17 cellular contexts compared by ENCODE assay signal in the genomic region with DNA sequence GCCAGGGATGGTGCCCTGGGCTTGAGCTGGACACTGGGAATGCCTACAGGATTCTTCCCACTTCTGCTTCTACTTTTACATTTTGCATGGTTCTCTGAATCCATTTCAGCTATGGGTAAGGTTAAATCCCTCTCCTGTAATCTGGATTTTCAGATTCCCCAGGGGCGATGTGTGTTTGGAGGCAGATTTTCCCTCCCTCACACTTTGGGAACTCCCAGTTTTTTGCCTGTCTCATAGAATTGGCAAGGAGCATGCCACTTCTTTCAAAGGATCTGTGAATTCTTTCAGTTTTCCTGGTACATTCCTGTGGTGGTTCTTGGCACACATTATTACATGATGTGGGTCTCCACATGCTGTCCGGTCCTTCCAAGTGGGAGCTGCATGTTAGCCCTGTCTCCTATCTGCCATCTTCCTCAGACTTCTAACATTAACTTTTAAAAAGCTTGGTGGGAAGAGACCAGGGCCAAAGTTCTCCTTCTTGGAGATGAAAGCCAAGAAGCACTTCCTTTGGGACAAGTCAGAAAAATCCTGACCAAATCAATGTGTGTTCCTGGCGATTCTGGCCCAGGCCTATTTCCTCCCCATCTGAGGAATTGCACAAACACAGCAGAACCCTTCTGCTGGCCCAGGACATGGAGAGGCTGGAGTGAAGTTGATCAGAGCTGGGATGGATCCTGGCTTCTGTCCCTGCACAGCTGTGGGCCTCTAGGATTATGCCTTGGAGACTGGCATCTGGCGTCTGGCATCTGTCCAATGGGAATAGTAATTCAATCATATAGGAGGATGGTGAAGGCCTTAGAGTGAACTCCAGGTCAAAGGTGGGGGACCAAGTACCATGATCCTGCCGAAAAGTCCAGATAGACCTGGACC. TPM values are rescaled to one million over a fixed set of nuclear protein-coding genes. Genes with fewer than 3 reads are reported as not detected.
A peak's percentile ranks its signal among the peaks of the same experiment; 100 is the strongest.
DNase-seq lines count a peak whose midpoint lies in the region; ATAC-seq and TF ChIP-seq lines count a peak whose summit lies in the region.
"Had no signal": no experiment of that assay in that cellular context is flagged by ENCODE, and none has a peak within 500 bp of the region (broad histone marks: within the 10 kb centered on the region; RNA-seq: fewer than 3 reads in every experiment).

No MANE protein-coding gene starts in this region.

- H3K27ac ChIP-seq in thyroid gland: peak overlapping the region in 2 of 3 donors; percentile 4 to 31
- H3K27ac ChIP-seq: foreskin keratinocyte, SK-N-MC had no signal

- H3K4me1 Mint-ChIP-seq in stimulated activated naive B cell treated with anti-CD40 and anti-IgM and Interleukin-4, amounts not matched to agents 10 μg/mL and 1 μg/mL and 100 μg/mL, for 72 hours: peaks cover 3 to 5% of the 10 kb centered on the region in 2 donors

- intact Hi-C loops in thyroid gland (cut with DNase I): no loop called here

- H3K9me3 ChIP-seq in thyroid gland: no peaks in the 10 kb centered on the region

- H3K27ac Mint-ChIP-seq in stimulated activated naive B cell treated with anti-CD40 and anti-IgM and Interleukin-4, amounts not matched to agents 10 μg/mL and 1 μg/mL and 100 μg/mL, for 72 hours: no peak overlapping the region
- H3K27ac Mint-ChIP-seq: activated T-helper 1 cell treated with anti-CD3 and anti-CD28 coated beads, Interleukin-12 subunit alpha, Interleukin-12 subunit beta, Interleukin-2, Interleukin-4 antibody, amounts not matched to agents 30 ng/mL and 10 ng/mL and 1 ng/mL, durations not matched to agents 14 hours and 24 hours and 36 hours had no signal

- no peaks in the 10 kb centered on the region for H3K27me3 Mint-ChIP-seq in stimulated activated naive B cell treated with anti-CD40 and anti-IgM and Interleukin-4, amounts not matched to agents 10 μg/mL and 1 μg/mL and 100 μg/mL, for 72 hours

- no peak for ATAC-seq in left lobe of liver
- ATAC-seq in GM21529 (IDR thresholded peaks at IDR 0.05; ENCODE audit: unreplicated experiment): no peak
- ATAC-seq in stimulated activated naive B cell treated with anti-CD40 and anti-IgM and Interleukin-4, amounts not matched to agents 10 μg/mL and 1 μg/mL and 100 μg/mL, for 72 hours (replicated peaks): no peak
- ATAC-seq: foreskin keratinocyte; stimulated activated naive CD8-positive, alpha-beta T cell treated with anti-CD3 and anti-CD28 coated beads, Interleukin-15, Interleukin-2, amounts not matched to agents 100 U/mL and 50 U/mL, for 24 hours had no signal

- TF ChIP-seq POLR2A in thyroid gland (IDR thresholded peaks at IDR 0.05): no peak

- TF ChIP-seq CTCF in choroid plexus epithelial cell (conservative IDR thresholded peaks at IDR 0.05; ENCODE audit: low read depth, low read length) (no peak), thyroid gland (IDR thresholded peaks at IDR 0.05) (no peak)

- H3K4me3 Mint-ChIP-seq in stimulated activated naive B cell treated with anti-CD40 and anti-IgM and Interleukin-4, amounts not matched to agents 10 μg/mL and 1 μg/mL and 100 μg/mL, for 72 hours: no peak overlapping the region
- H3K4me3 Mint-ChIP-seq: activated T-helper 1 cell treated with anti-CD3 and anti-CD28 coated beads, Interleukin-12 subunit alpha, Interleukin-12 subunit beta, Interleukin-2, Interleukin-4 antibody, amounts not matched to agents 30 ng/mL and 10 ng/mL and 1 ng/mL, durations not matched to agents 14 hours and 24 hours and 36 hours had no signal

- H3K4me1 ChIP-seq in thyroid gland: peaks cover 2% of the 10 kb centered on the region in 2 donors
- H3K4me1 ChIP-seq: foreskin keratinocyte had no signal

- no peaks in the 10 kb centered on the region for H3K27me3 ChIP-seq in thyroid gland
- H3K27me3 ChIP-seq: foreskin keratinocyte had no signal

- H3K36me3 Mint-ChIP-seq in stimulated activated naive B cell treated with anti-CD40 and anti-IgM and Interleukin-4, amounts not matched to agents 10 μg/mL and 1 μg/mL and 100 μg/mL, for 72 hours: peaks cover 3 to 6% of the 10 kb centered on the region in 2 donors

- 81 to 92% methylated on average over 5 of the region's 5 CpGs for WGBS in thyroid gland, 2 donors

- DNase-seq in NCI-H1694 treated with DMSO at 0.1 percent for 48 hours (lab: John Stamatoyannopoulos, UW) (peak; percentile 40), choroid plexus epithelial cell (ENCODE audit: low read depth) (peak; percentile 44), left lobe of liver (ENCODE audit: low spot score) (peak; percentile 44), thyroid gland (no peak), 8988T (no peak), NCI-H187 treated with DMSO at 0.1 percent for 48 hours (lab: John Stamatoyannopoulos, UW) (no peak)
- no peak for DNase-seq in stimulated activated naive B cell treated with anti-CD40 and anti-IgM and Interleukin-4, amounts not matched to agents 10 μg/mL and 1 μg/mL and 100 μg/mL, for 72 hours
- DNase-seq: activated CD4-positive, CD25-positive, alpha-beta regulatory T cell treated with anti-CD3 and anti-CD28 coated beads, Interleukin-2, amount 50 U/mL, for 72 hours; cerebellar nuclear complex; DMS153; foreskin keratinocyte; NCI-H774; stimulated activated CD4-positive, alpha-beta T cell treated with anti-CD3 and anti-CD28 coated beads, Interleukin-2, amount 100 ng/mL, for 48 hours; stimulated activated naive CD8-positive, alpha-beta T cell treated with anti-CD3 and anti-CD28 coated beads, Interleukin-15, Interleukin-2, amounts not matched to agents 100 U/mL and 50 U/mL, for 24 hours had no signal

- H3K36me3 ChIP-seq in thyroid gland: no peaks in the 10 kb centered on the region

- H3K4me3 ChIP-seq in choroid plexus epithelial cell (ENCODE audit: low read depth, low read length): no peak overlapping the region
- H3K4me3 ChIP-seq in thyroid gland (replicated peaks in 1 of 3): no peak overlapping the region
- H3K4me3 ChIP-seq: SK-N-MC had no signal

- H3K9me3 Mint-ChIP-seq in stimulated activated naive B cell treated with anti-CD40 and anti-IgM and Interleukin-4, amounts not matched to agents 10 μg/mL and 1 μg/mL and 100 μg/mL, for 72 hours: peaks cover 5 to 9% of the 10 kb centered on the region in 2 donors

RNA-seq across cellular contexts. Expression of a gene that starts 5.4 kb away (rescaled TPM):
- 44.4 TPM for total RNA-seq in left lobe of liver
- total RNA-seq in thyroid gland: 10 to 100 TPM; 31.1 to 45.6 (median 35.6) TPM

RNA-seq across cellular contexts. Expression of a gene that starts 8.2 kb away (rescaled TPM):
- total RNA-seq in left lobe of liver (99.8 TPM), thyroid gland (10 to 100 TPM in 3 of 4 donors, 1 to 10 TPM in 1; 6.7 to 16.8 (median 11.0) TPM)

RNA-seq across cellular contexts. Expression of a gene that starts 43.1 kb away (rescaled TPM):
- total RNA-seq in left lobe of liver (0.60 TPM), thyroid gland (10 to 100 TPM in 1 of 4 donors, 1 to 10 TPM in 2, not detected in 1; 5.8 to 16.1 (median 7.5) TPM)
- total RNA-seq: foreskin keratinocyte had no signal

Comparison
In these comparisons a context has a peak if more than half of its experiments do, and no peak if none do; other contexts are left out.
1. DNase-seq: peak in NCI-H1694 treated with DMSO at 0.1 percent for 48 hours (single experiment), choroid plexus epithelial cell (single experiment) and left lobe of liver (single experiment); none in thyroid gland (0 of 2), 8988T (single experiment), NCI-H187 treated with DMSO at 0.1 percent for 48 hours (single experiment) and stimulated activated naive B cell treated with anti-CD40 and anti-IgM and Interleukin-4, amounts not matched to agents 10 μg/mL and 1 μg/mL and 100 μg/mL, for 72 hours (single experiment).